26 cellular contexts compared by ENCODE assay signal in the genomic region with DNA sequence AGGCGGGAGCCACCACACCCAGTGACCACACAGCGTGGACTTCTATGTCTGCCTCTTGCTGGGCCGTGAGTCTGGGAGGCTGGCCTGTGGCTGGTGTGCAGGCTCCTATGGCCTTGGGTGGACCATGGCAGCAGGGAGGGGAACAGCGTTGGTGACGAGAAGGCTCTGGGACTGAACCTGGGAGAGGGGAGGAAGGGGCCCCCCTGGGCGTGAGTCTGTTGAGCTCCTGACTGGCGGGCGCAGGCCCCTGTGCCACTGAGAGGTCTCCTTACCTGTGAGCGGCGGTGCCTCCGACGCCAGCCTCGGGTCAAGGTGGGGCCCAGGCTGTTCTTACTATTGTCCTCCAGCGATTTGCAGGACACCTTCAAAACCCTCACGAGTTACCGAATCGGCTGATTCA. TPM values are rescaled to one million over a fixed set of nuclear protein-coding genes. Genes with fewer than 3 reads are reported as not detected.
"Had no signal": no experiment of that assay in that cellular context is flagged by ENCODE, and none has a peak within 500 bp of the region (broad histone marks: within the 10 kb centered on the region; RNA-seq: fewer than 3 reads in every experiment).

No MANE protein-coding gene starts in this region.

- FAIRE-seq: TTC549 had no signal

- H3K27ac ChIP-seq: adrenal gland, PC-9, SK-N-MC, WERI-Rb-1 had no signal

- H3K4me1 ChIP-seq: adrenal gland, breast epithelium had no signal

- ATAC-seq: activated CD4-positive, CD25-positive, alpha-beta regulatory T cell treated with anti-CD3 and anti-CD28 coated beads, Interleukin-2, amount 50 U/mL, for 24 hours; activated CD8-positive, alpha-beta T cell treated with anti-CD3 and anti-CD28 coated beads for 36 hours; T-cell had no signal

- H3K4me2 ChIP-seq: PC-9 had no signal

- H3K36me3 ChIP-seq: breast epithelium had no signal

- H3K27me3 ChIP-seq: adrenal gland, breast epithelium, MG63 had no signal

- H3K4me3 ChIP-seq: adrenal gland, breast epithelium, MG63, PC-9, SK-N-MC had no signal

- H3K9me3 ChIP-seq: adrenal gland, breast epithelium, MG63 had no signal

- DNase-seq: activated CD4-positive, alpha-beta T cell treated with anti-CD3 and anti-CD28 coated beads for 4 hours; activated CD8-positive, alpha-beta memory T cell treated with anti-CD3 and anti-CD28 coated beads, Interleukin-2, amount 50 U/mL, for 48 hours; activated CD8-positive, alpha-beta T cell treated with anti-CD3 and anti-CD28 coated beads for 36 hours; activated naive CD4-positive, alpha-beta T cell treated with anti-CD3 and anti-CD28 coated beads, Interleukin-2, amount 50 U/mL, for 16 hours; activated naive CD8-positive, alpha-beta T cell treated with anti-CD3 and anti-CD28 coated beads, Interleukin-2, amount 10 ng/mL, durations not matched to agents 7 days and 5 days; activated T-cell treated with anti-CD3 and anti-CD28 coated beads, Interleukin-2, amount 50 U/mL, for 1 hour; adrenal gland; anterior cingulate cortex; caudate nucleus; MG63; MV-4-11; NCI-H1092 treated with DMSO at 0.1 percent for 48 hours; NCI-H1417 treated with DMSO at 0.1 percent for 48 hours; NCI-H1694; NCI-H2029 treated with DMSO at 0.1 percent for 48 hours; NCI-H510A treated with DMSO at 0.1 percent for 48 hours; NCI-H69; PC-9; T-cell; T-helper 2 cell; T1000; WERI-Rb-1 had no signal

- H2AFZ ChIP-seq: PC-9 had no signal

RNA-seq across cellular contexts. Expression of a gene that starts 39.2 kb away (rescaled TPM):
- total RNA-seq: activated CD8-positive, alpha-beta T cell treated with anti-CD3 and anti-CD28 coated beads for 36 hours; activated naive CD8-positive, alpha-beta T cell treated with anti-CD3 and anti-CD28 coated beads, Interleukin-2, amount 10 ng/mL, durations not matched to agents 7 days and 5 days; adrenal gland; T-cell had no signal
- polyA plus RNA-seq: adrenal gland had no signal
